9 cellular contexts compared by ENCODE assay signal in the genomic region with DNA sequence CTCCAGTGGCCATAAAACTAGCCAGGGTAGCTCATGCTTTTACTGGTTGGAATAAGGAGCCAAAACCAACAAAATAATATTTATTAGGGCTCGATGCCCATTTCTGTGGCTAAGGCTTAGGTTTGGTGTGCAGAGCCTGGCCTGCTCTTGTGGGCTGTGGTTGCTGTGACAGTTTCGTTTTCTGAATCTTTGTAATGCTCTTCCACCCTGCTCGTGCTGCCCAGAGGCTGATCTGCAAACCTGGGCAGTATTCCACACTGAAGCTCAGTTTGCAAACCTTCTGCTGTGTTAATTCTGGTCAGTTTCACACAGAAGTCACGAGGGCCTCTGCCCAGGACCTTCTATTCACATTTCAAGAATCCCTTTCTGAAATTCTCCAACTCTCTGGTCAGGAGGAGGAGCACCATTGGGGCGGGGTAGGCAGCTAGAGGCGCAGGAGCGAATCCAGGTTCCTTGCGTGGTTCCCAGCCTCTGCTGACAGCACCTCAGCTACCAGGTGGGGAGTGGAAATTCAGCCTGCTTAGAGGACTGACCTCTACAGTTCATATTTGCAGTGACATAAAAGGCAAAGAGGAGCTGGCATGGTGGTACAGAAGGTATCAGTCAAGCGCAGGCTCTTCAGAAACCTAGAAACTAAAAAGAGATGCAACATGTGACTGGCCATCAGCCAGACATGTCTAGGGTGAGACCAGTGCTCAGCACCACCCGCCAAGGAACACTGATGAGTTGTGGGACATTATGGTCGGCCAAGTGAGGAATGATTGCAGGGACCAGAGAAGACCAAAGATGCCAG. TPM values are rescaled to one million over a fixed set of nuclear protein-coding genes. Genes with fewer than 3 reads are reported as not detected.
DNase-seq lines count a peak whose midpoint lies in the region; ATAC-seq and TF ChIP-seq lines count a peak whose summit lies in the region.
"Had no signal": no experiment of that assay in that cellular context is flagged by ENCODE, and none has a peak within 500 bp of the region (broad histone marks: within the 10 kb centered on the region; RNA-seq: fewer than 3 reads in every experiment).

No MANE protein-coding gene starts in this region.

- H3K9me3 Mint-ChIP-seq in stimulated activated naive B cell treated with anti-CD40 and anti-IgM and Interleukin-4, amounts not matched to agents 10 μg/mL and 1 μg/mL and 100 μg/mL, for 72 hours = no peaks in the 10 kb centered on the region

- H3K4me1 Mint-ChIP-seq in stimulated activated naive B cell treated with anti-CD40 and anti-IgM and Interleukin-4, amounts not matched to agents 10 μg/mL and 1 μg/mL and 100 μg/mL, for 72 hours = peaks cover 3 to 9% of the 10 kb centered on the region in 2 donors

- no peaks in the 10 kb centered on the region for H3K79me2 ChIP-seq in PC-3 (ENCODE audit: low read length)

- peak overlapping the region in 1 of 2 donors; percentile 9 for H3K4me3 Mint-ChIP-seq in stimulated activated naive B cell treated with anti-CD40 and anti-IgM and Interleukin-4, amounts not matched to agents 10 μg/mL and 1 μg/mL and 100 μg/mL, for 72 hours

- TF ChIP-seq POLR2A in tibial nerve (IDR thresholded peaks at IDR 0.05) = no peak

- H3K4me3 ChIP-seq in AG09309 (ENCODE audit: control insufficient read depth, low read depth, low read length) (no peak overlapping the region), PC-3 (ENCODE audit: low read length) (peak overlapping the region; percentile 36; the same call in 1 of the 2 replicates), right atrium auricular region (no peak overlapping the region), tibial nerve (peak overlapping the region in 1 of 4 donors; percentile 18), colonic mucosa (no peak overlapping the region)
- H3K4me3 ChIP-seq: SK-N-MC had no signal

- BruUV-seq in PC-3 (replicated peaks; lab: Mats Ljungman, UMichigan) = no TSS peak

- H4K20me1 ChIP-seq in PC-3 (ENCODE audit: low read length) = no peaks in the 10 kb centered on the region

- DNase-seq in AG09309 (ENCODE audit: low read depth) = peak; percentile 68
- peak; percentile 85 for DNase-seq in PC-3
- no peak for DNase-seq in right atrium auricular region (ENCODE audit: low spot score)
- no peak for DNase-seq in tibial nerve (ENCODE audit: low spot score in 2 of 2)
- no peak for DNase-seq in colonic mucosa
- no peak for DNase-seq in stimulated activated naive B cell treated with anti-CD40 and anti-IgM and Interleukin-4, amounts not matched to agents 10 μg/mL and 1 μg/mL and 100 μg/mL, for 72 hours

- no peaks in the 10 kb centered on the region for H3K27me3 Mint-ChIP-seq in stimulated activated naive B cell treated with anti-CD40 and anti-IgM and Interleukin-4, amounts not matched to agents 10 μg/mL and 1 μg/mL and 100 μg/mL, for 72 hours

- 72 to 74% methylated on average over 11 of the region's 11 CpGs for WGBS in tibial nerve, 2 donors

- H3K4me2 ChIP-seq in PC-3 (ENCODE audit: low read length) = peak overlapping the region; percentile 79

- intact Hi-C loops in PC-3 (cut with micrococcal nuclease) (loop anchor here (5.0 kb wide), 2 partner anchors 85 to 130 kb away; no protein-coding TSS in a partner anchor), colonic mucosa (cut with DNase I) (no loop called here)

- no peaks in the 10 kb centered on the region for H3K9me2 ChIP-seq in PC-3 (replicated peaks; ENCODE audit: low read length)

- no peaks in the 10 kb centered on the region for H3F3A ChIP-seq in PC-3 (ENCODE audit: low read length, unreplicated experiment)

- H2AFZ ChIP-seq in PC-3 (ENCODE audit: low read length) = 0 out of 2 replicates have a peak overlapping the region, but pooled peaks have one; percentile 3

- H3K36me3 Mint-ChIP-seq in stimulated activated naive B cell treated with anti-CD40 and anti-IgM and Interleukin-4, amounts not matched to agents 10 μg/mL and 1 μg/mL and 100 μg/mL, for 72 hours = peaks cover 15 to 20% of the 10 kb centered on the region in 2 donors

- H3K27ac Mint-ChIP-seq in stimulated activated naive B cell treated with anti-CD40 and anti-IgM and Interleukin-4, amounts not matched to agents 10 μg/mL and 1 μg/mL and 100 μg/mL, for 72 hours = no peak overlapping the region

- ATAC-seq in GM19395 (IDR thresholded peaks at IDR 0.05; ENCODE audit: unreplicated experiment) (peak; percentile 84), PC-3 (peak; percentile 90), GM19328 (IDR thresholded peaks at IDR 0.05; ENCODE audit: unreplicated experiment) (no peak)
- ATAC-seq in stimulated activated naive B cell treated with anti-CD40 and anti-IgM and Interleukin-4, amounts not matched to agents 10 μg/mL and 1 μg/mL and 100 μg/mL, for 72 hours (replicated peaks) = no peak

- peak overlapping the region; percentile 58 for H3K27ac ChIP-seq in PC-3 (ENCODE audit: low read length)
- H3K27ac ChIP-seq in right atrium auricular region = peak overlapping the region; percentile 14 to 44
- peak overlapping the region in 2 of 4 donors; percentile 40 to 59 for H3K27ac ChIP-seq in tibial nerve
- H3K27ac ChIP-seq in colonic mucosa = no peak overlapping the region
- H3K27ac ChIP-seq: SK-N-MC had no signal

- H3K27me3 ChIP-seq in PC-3 (ENCODE audit: low read length) = no peaks in the 10 kb centered on the region
- H3K27me3 ChIP-seq in right atrium auricular region = no peaks in the 10 kb centered on the region
- no peaks in the 10 kb centered on the region for H3K27me3 ChIP-seq in tibial nerve
- H3K27me3 ChIP-seq in colonic mucosa = no peaks in the 10 kb centered on the region

- H3K9me3 ChIP-seq in PC-3 (ENCODE audit: low read length) = no peaks in the 10 kb centered on the region
- H3K9me3 ChIP-seq in right atrium auricular region = no peaks in the 10 kb centered on the region
- H3K9me3 ChIP-seq in tibial nerve = no peaks in the 10 kb centered on the region
- H3K9me3 ChIP-seq in colonic mucosa = no peaks in the 10 kb centered on the region

- H3K4me1 ChIP-seq in PC-3 (ENCODE audit: insufficient read depth, low read length) (peaks cover 32% of the 10 kb centered on the region), right atrium auricular region (peaks cover 0 to 20% of the 10 kb centered on the region in 2 donors), tibial nerve (peaks cover 0 to 27% (median 0%) of the 10 kb centered on the region in 4 donors), colonic mucosa (no peaks in the 10 kb centered on the region)

- POLR2A ChIA-PET in PC-3 (lab: Charles Lee; ENCODE audit: unreplicated experiment) = interaction anchor here (0.6 to 1.4 kb wide), 6 partner anchors 55 to 274 kb away, joined by 4 to 12 read pairs (median 8); a partner anchor contains a TSS

- no peak for TF ChIP-seq CTCF in AG09309 (IDR thresholded peaks at IDR 0.05; ENCODE audit: control insufficient read depth, insufficient read depth, low read depth, low read length, missing control alignments)
- TF ChIP-seq CTCF in PC-3 (conservative IDR thresholded peaks at IDR 0.05; ENCODE audit: low read depth, low read length) = no peak
- no peak for TF ChIP-seq CTCF in right atrium auricular region (IDR thresholded peaks at IDR 0.05)
- no peak for TF ChIP-seq CTCF in tibial nerve (IDR thresholded peaks at IDR 0.05)
- TF ChIP-seq CTCF in colonic mucosa (IDR thresholded peaks at IDR 0.05) = no peak

- CTCF ChIA-PET in PC-3 (lab: Charles Lee) = interaction anchor here (0.6 to 1.5 kb wide), 2 partner anchors 20 to 93 kb away, joined by 3 to 12 read pairs; no protein-coding TSS in a partner anchor

- no peak overlapping the region for H3K9ac ChIP-seq in PC-3 (ENCODE audit: low read length)
- no peak overlapping the region for H3K9ac ChIP-seq in colonic mucosa (ENCODE audit: low read depth in 2 of 2, low read length in 2 of 2)

- TF ChIP-seq EP300 in tibial nerve (IDR thresholded peaks at IDR 0.05) = no peak

- H3K36me3 ChIP-seq in PC-3 (ENCODE audit: low read depth, low read length) = peaks cover 15% of the 10 kb centered on the region
- peaks cover 20% of the 10 kb centered on the region for H3K36me3 ChIP-seq in right atrium auricular region
- H3K36me3 ChIP-seq in tibial nerve = peaks cover 0 to 42% (median 5%) of the 10 kb centered on the region in 3 donors
- no peaks in the 10 kb centered on the region for H3K36me3 ChIP-seq in colonic mucosa

RNA-seq across cellular contexts. Expression of a gene that starts 14.3 kb away (rescaled TPM):
- total RNA-seq in PC-3 (2014; rRNA removed) = 0.17 TPM in 1 of 2 replicates, not detected in the other
- not detected for total RNA-seq in right atrium auricular region
- not detected for total RNA-seq in tibial nerve
- total RNA-seq in colonic mucosa = under 1 TPM in 1 of 2 donors, not detected in 1; 0.30 TPM

RNA-seq across cellular contexts. Expression of a gene that starts 18.9 kb away (rescaled TPM):
- total RNA-seq in PC-3 (2014; rRNA removed) (1.6 and 2.8 TPM in 2 replicates), right atrium auricular region (under 1 TPM; 0.33 to 0.79 TPM), tibial nerve (1 to 10 TPM; 1.1 to 4.3 (median 3.8) TPM), colonic mucosa (1 to 10 TPM; 3.9 to 8.0 TPM)

RNA-seq across cellular contexts. Expression of a gene that starts 26.4 kb away (rescaled TPM):
- 41.2 and 43.5 TPM in 2 replicates for total RNA-seq in PC-3 (2014; rRNA removed)
- 10 to 100 TPM; 81.7 to 88.4 TPM for total RNA-seq in right atrium auricular region
- 100 to 1,000 TPM in 1 of 4 donors, 10 to 100 TPM in 3; 80.8 to 103 (median 91.5) TPM for total RNA-seq in tibial nerve
- total RNA-seq in colonic mucosa = 10 to 100 TPM; 30.3 to 61.3 TPM

RNA-seq across cellular contexts. Expression of a gene that starts 38.4 kb away (rescaled TPM):
- 63.7 and 72.2 TPM in 2 replicates for total RNA-seq in PC-3 (2014; rRNA removed)
- total RNA-seq in right atrium auricular region = under 1 TPM; 0.31 to 0.33 TPM
- 1 to 10 TPM; 1.3 to 4.2 (median 1.8) TPM for total RNA-seq in tibial nerve
- total RNA-seq in colonic mucosa = 10 to 100 TPM in 1 of 2 donors, 1 to 10 TPM in 1; 4.6 to 23.3 TPM

Comparison
In these comparisons a context has a peak if more than half of its experiments do, and no peak if none do; other contexts are left out.
1. DNase-seq: peak in AG09309 (single experiment) and PC-3 (single experiment); none in right atrium auricular region (single experiment), tibial nerve (0 of 2), colonic mucosa (single experiment) and stimulated activated naive B cell treated with anti-CD40 and anti-IgM and Interleukin-4, amounts not matched to agents 10 μg/mL and 1 μg/mL and 100 μg/mL, for 72 hours (single experiment).
2. ATAC-seq: peak in GM19395 (single experiment) and PC-3 (single experiment); none in GM19328 (single experiment) and stimulated activated naive B cell treated with anti-CD40 and anti-IgM and Interleukin-4, amounts not matched to agents 10 μg/mL and 1 μg/mL and 100 μg/mL, for 72 hours (0 of 2).